Comparison of ENCODE assay signal across 25 cellular contexts in the genomic region with DNA sequence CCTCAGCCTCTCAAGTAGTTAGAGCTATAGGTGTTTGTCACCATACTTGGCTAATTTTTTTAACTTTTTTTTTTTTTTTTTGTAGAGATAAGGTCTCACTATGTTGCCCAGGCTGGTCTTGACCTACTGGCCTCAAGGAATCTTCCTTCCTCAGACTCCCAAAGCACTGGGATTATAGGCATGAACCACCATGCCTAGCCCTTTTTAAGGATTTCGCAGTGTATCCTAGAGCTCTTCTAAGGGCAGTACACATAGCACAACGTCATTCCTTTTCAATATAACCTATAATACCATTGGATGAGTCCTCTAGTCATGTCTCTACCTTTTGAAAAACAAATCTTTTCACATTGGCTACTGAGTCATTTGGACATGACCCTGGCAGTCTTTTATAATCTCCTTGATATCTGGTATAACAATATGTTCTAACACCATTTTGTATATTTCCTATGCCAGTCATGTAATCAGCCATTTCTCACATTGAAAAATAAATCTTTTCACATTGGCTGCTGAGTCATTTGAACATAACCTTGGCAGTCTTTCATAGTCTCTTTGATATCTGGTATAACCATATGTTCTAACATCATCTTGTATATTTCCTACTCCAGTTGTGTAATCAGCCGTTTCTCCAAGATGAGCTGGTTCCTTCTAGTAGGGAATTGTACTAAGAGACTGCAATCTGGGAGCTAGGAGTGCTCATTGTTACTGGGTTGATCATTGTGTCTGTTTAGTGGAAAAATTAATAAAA.
DNase-seq lines count a peak whose midpoint lies in the region; ATAC-seq and TF ChIP-seq lines count a peak whose summit lies in the region.
"Had no signal": no experiment of that assay in that cellular context is flagged by ENCODE, and none has a peak within 500 bp of the region (broad histone marks: within the 10 kb centered on the region; RNA-seq: fewer than 3 reads in every experiment).

No MANE protein-coding gene starts in this region.

- TF ChIP-seq CTCF in lower leg skin (IDR thresholded peaks at IDR 0.05), result no peak

- no peaks in the 10 kb centered on the region for H3K27me3 ChIP-seq in ACC112 (ENCODE audit: insufficient read depth, low read length)
- H3K27me3 ChIP-seq: BLaER1 treated with 17β-estradiol and CSF1 and Interleukin-3, amounts not matched to agents 10 nM and 100 nM; uterus had no signal

- CTCF ChIA-PET in T-cell (lab: Charles Lee), result no interaction called here

- intact Hi-C loops in lower leg skin (cut with DNase I; ENCODE audit: low total_unique reads), result no loop called here

- no peaks in the 10 kb centered on the region for H3K36me3 ChIP-seq in ACC112 (ENCODE audit: insufficient read depth, low read length)
- H3K36me3 ChIP-seq: BLaER1 treated with 17β-estradiol and CSF1 and Interleukin-3, amounts not matched to agents 10 nM and 100 nM; uterus had no signal

- no peak for ATAC-seq in T-cell (replicated peaks in 1 of 4)
- no peak for ATAC-seq in activated T-helper 17 cell treated with anti-CD3 and anti-CD28 coated beads, Interleukin-2, amount 50 U/mL, for 72 hours (replicated peaks)
- ATAC-seq: activated CD8-positive, alpha-beta memory T cell treated with anti-CD3 and anti-CD28 coated beads, Interleukin-2, amount 10 ng/mL, durations not matched to agents 7 days and 5 days; GM23338; left ventricle myocardium superior had no signal

- H3K4me3 Mint-ChIP-seq in T-cell, result no peak overlapping the region
- no peak overlapping the region for H3K4me3 Mint-ChIP-seq in activated T-helper 17 cell treated with anti-CD3 and anti-CD28 coated beads, Interleukin-2, amount 50 U/mL, for 72 hours
- H3K4me3 Mint-ChIP-seq: activated CD4-positive, alpha-beta T cell treated with anti-CD3 and anti-CD28 coated beads, Interleukin-2, amount 10 ng/mL, durations not matched to agents 24 days and 14 days; activated CD8-positive, alpha-beta memory T cell treated with anti-CD3 and anti-CD28 coated beads, Interleukin-2, amount 10 ng/mL, durations not matched to agents 7 days and 5 days; activated naive CD8-positive, alpha-beta T cell treated with anti-CD3 and anti-CD28 coated beads for 36 hours; brain; GM23338; IgD-negative memory B cell; immature natural killer cell had no signal

- H3K27me3 Mint-ChIP-seq in T-cell, result peaks cover 1 to 4% of the 10 kb centered on the region in 2 donors
- H3K27me3 Mint-ChIP-seq in activated T-helper 17 cell treated with anti-CD3 and anti-CD28 coated beads, Interleukin-2, amount 50 U/mL, for 72 hours, result no peaks in the 10 kb centered on the region
- H3K27me3 Mint-ChIP-seq: activated CD4-positive, alpha-beta T cell treated with anti-CD3 and anti-CD28 coated beads, Interleukin-2, amount 10 ng/mL, durations not matched to agents 24 days and 14 days; activated CD8-positive, alpha-beta memory T cell treated with anti-CD3 and anti-CD28 coated beads, Interleukin-2, amount 10 ng/mL, durations not matched to agents 7 days and 5 days; brain; IgD-negative memory B cell had no signal

- 63 to 72% methylated on average over 3 of the region's 3 CpGs for WGBS in lower leg skin, 2 donors

- peak overlapping the region; percentile 18 for H3K27ac ChIP-seq in ACC112 (ENCODE audit: low read depth, low read length)
- H3K27ac ChIP-seq: BLaER1 treated with 17β-estradiol and CSF1 and Interleukin-3, amounts not matched to agents 10 nM and 100 nM; HL-60 had no signal

- no peaks in the 10 kb centered on the region for H3K79me2 ChIP-seq in ACC112 (ENCODE audit: control insufficient read depth, insufficient read depth, low read length, unreplicated experiment)

- POLR2A ChIA-PET in T-cell (lab: Charles Lee), result no interaction called here

- DNase-seq in OCI-M1 (lab: John Stamatoyannopoulos, UW), result peak; percentile 63
- peak; percentile 83 for DNase-seq in dermis blood vessel endothelial cell
- peak; percentile 38 for DNase-seq in inferior parietal cortex (ENCODE audit: extremely low spot score)
- no peak for DNase-seq in T-cell
- DNase-seq in dedifferentiated amniotic fluid mesenchymal stem cell (ENCODE audit: extremely low spot score), result no peak
- no peak for DNase-seq in lower leg skin (ENCODE audit: low spot score in 2 of 2)
- DNase-seq: activated CD4-positive, alpha-beta T cell treated with anti-CD3 and anti-CD28 coated beads, Interleukin-2, amount 10 ng/mL, durations not matched to agents 24 days and 14 days; activated CD8-positive, alpha-beta memory T cell treated with anti-CD3 and anti-CD28 coated beads, Interleukin-2, amount 10 ng/mL, durations not matched to agents 7 days and 5 days; activated naive CD8-positive, alpha-beta T cell treated with anti-CD3 and anti-CD28 coated beads for 36 hours; erythroblast; immature natural killer cell; left ventricle myocardium superior; NCI-H69; occipital lobe; SHP77 treated with DMSO at 0.1 percent for 48 hours; stimulated activated CD8-positive, alpha-beta memory T cell treated with anti-CD3 and anti-CD28 coated beads, Interleukin-4, amount 100 ng/mL, for 48 hours; uterus had no signal

- no peaks in the 10 kb centered on the region for H3K4me1 Mint-ChIP-seq in T-cell
- no peaks in the 10 kb centered on the region for H3K4me1 Mint-ChIP-seq in activated T-helper 17 cell treated with anti-CD3 and anti-CD28 coated beads, Interleukin-2, amount 50 U/mL, for 72 hours
- H3K4me1 Mint-ChIP-seq: activated CD4-positive, alpha-beta T cell treated with anti-CD3 and anti-CD28 coated beads, Interleukin-2, amount 10 ng/mL, durations not matched to agents 24 days and 14 days; activated CD8-positive, alpha-beta memory T cell treated with anti-CD3 and anti-CD28 coated beads, Interleukin-2, amount 10 ng/mL, durations not matched to agents 7 days and 5 days; activated naive CD8-positive, alpha-beta T cell treated with anti-CD3 and anti-CD28 coated beads for 36 hours; GM23338; IgD-negative memory B cell; immature natural killer cell had no signal

- H3K4me1 ChIP-seq in ACC112 (ENCODE audit: control insufficient read depth, insufficient read depth, low read length, unreplicated experiment), result peaks cover 30% of the 10 kb centered on the region
- H3K4me1 ChIP-seq: BLaER1 treated with 17β-estradiol and CSF1 and Interleukin-3, amounts not matched to agents 10 nM and 100 nM; uterus had no signal

- H3K9me3 Mint-ChIP-seq in T-cell, result peaks cover 4 to 15% (median 7%) of the 10 kb centered on the region in 3 donors
- H3K9me3 Mint-ChIP-seq in activated T-helper 17 cell treated with anti-CD3 and anti-CD28 coated beads, Interleukin-2, amount 50 U/mL, for 72 hours, result peaks cover 3% of the 10 kb centered on the region

- H3K4me3 ChIP-seq in ACC112 (ENCODE audit: low read depth, low read length) (no peak overlapping the region), lower leg skin (ENCODE audit: low read depth, poor library complexity, severe bottlenecking) (no peak overlapping the region)
- H3K4me3 ChIP-seq: BLaER1 treated with 17β-estradiol and CSF1 and Interleukin-3, amounts not matched to agents 10 nM and 100 nM; GM23338; uterus had no signal

- no peaks in the 10 kb centered on the region for H3K36me3 Mint-ChIP-seq in T-cell
- H3K36me3 Mint-ChIP-seq in activated T-helper 17 cell treated with anti-CD3 and anti-CD28 coated beads, Interleukin-2, amount 50 U/mL, for 72 hours (ENCODE audit: low read depth), result no peaks in the 10 kb centered on the region
- H3K36me3 Mint-ChIP-seq: activated CD8-positive, alpha-beta memory T cell treated with anti-CD3 and anti-CD28 coated beads, Interleukin-2, amount 10 ng/mL, durations not matched to agents 7 days and 5 days; activated naive CD8-positive, alpha-beta T cell treated with anti-CD3 and anti-CD28 coated beads for 36 hours; brain; IgD-negative memory B cell; immature natural killer cell had no signal

- peak overlapping the region; percentile 4 for H2AFZ ChIP-seq in ACC112 (ENCODE audit: low read length, unreplicated experiment)
- H2AFZ ChIP-seq: GM23338 had no signal

- H3K27ac Mint-ChIP-seq in T-cell, result no peak overlapping the region
- no peak overlapping the region for H3K27ac Mint-ChIP-seq in activated T-helper 17 cell treated with anti-CD3 and anti-CD28 coated beads, Interleukin-2, amount 50 U/mL, for 72 hours
- H3K27ac Mint-ChIP-seq: activated CD4-positive, alpha-beta T cell treated with anti-CD3 and anti-CD28 coated beads, Interleukin-2, amount 10 ng/mL, durations not matched to agents 24 days and 14 days; activated CD8-positive, alpha-beta memory T cell treated with anti-CD3 and anti-CD28 coated beads, Interleukin-2, amount 10 ng/mL, durations not matched to agents 7 days and 5 days; activated naive CD8-positive, alpha-beta T cell treated with anti-CD3 and anti-CD28 coated beads for 36 hours; activated T-helper 2 cell treated with anti-CD3 and anti-CD28 coated beads, Interferon-gamma antibody, Interleukin-2, Interleukin-4, amounts not matched to agents 10 μg/mL and 5 μg/mL and 100 μg/mL, durations not matched to agents 14 hours and 24 hours and 36 hours; brain; GM23338; IgD-negative memory B cell; immature natural killer cell had no signal

- no peak for TF ChIP-seq POLR2A in lower leg skin (IDR thresholded peaks at IDR 0.05)

Comparison
In these comparisons a context has a peak if more than half of its experiments do, and no peak if none do; other contexts are left out.
1. DNase-seq: peak in OCI-M1 (single experiment), dermis blood vessel endothelial cell (single experiment) and inferior parietal cortex (single experiment); none in T-cell (0 of 34), dedifferentiated amniotic fluid mesenchymal stem cell (single experiment) and lower leg skin (0 of 2).